ENCODE assay signal across 9 cellular contexts in genomic region chr10:70458329-70459060, GRCh38. TPM values are rescaled to one million over a fixed set of nuclear protein-coding genes. Genes with fewer than 3 reads are reported as not detected.
DNase-seq lines count a peak whose midpoint lies in the region; ATAC-seq, FAIRE-seq and TF ChIP-seq lines count a peak whose summit lies in the region.
"Had no signal": no experiment of that assay in that cellular context is flagged by ENCODE, and none has a peak within 500 bp of the region (broad histone marks: within the 10 kb centered on the region; RNA-seq: fewer than 3 reads in every experiment).

No MANE protein-coding gene starts in this region.

- H3K36me3 Mint-ChIP-seq in Calu3 (ENCODE audit: insufficient read depth, unreplicated experiment): no peaks in the 10 kb centered on the region

- ATAC-seq in GM18861 (IDR thresholded peaks at IDR 0.05; ENCODE audit: unreplicated experiment) (no peak), GM21528 (IDR thresholded peaks at IDR 0.05; ENCODE audit: low FRiP score, unreplicated experiment) (no peak)

- H3K27me3 Mint-ChIP-seq in Calu3 (ENCODE audit: unreplicated experiment): peaks cover 78% of the 10 kb centered on the region

- FAIRE-seq in RCC 7860 (lab: Jason Lieb, UNC): no peak
- no peak for FAIRE-seq in bronchial epithelial cell (lab: Jason Lieb, UNC)

- H3K4me1 Mint-ChIP-seq in Calu3 (ENCODE audit: low read depth, unreplicated experiment): no peaks in the 10 kb centered on the region

- no peaks in the 10 kb centered on the region for H3K9me3 Mint-ChIP-seq in Calu3 (ENCODE audit: low read depth, unreplicated experiment)

- intact Hi-C loops in Calu3 (cut with micrococcal nuclease; ENCODE audit: unreplicated experiment): no loop called here

- DNase-seq in Calu3 (peak; percentile 79), RCC 7860 (ENCODE audit: low spot score) (peak; percentile 70), bronchial epithelial cell (ENCODE audit: low read depth) (peak; percentile 48), kidney tubule cell (ENCODE audit: low spot score) (peak; percentile 82), GDM1 (lab: John Stamatoyannopoulos, UW) (no peak)
- peak; percentile 60 to 72 for DNase-seq in stimulated activated CD4-positive, alpha-beta T cell treated with anti-CD3 and anti-CD28 coated beads, Interleukin-2, amount 100 ng/mL, for 24 hours

- H3K36me3 ChIP-seq in bronchial epithelial cell (ENCODE audit: control insufficient read depth, insufficient read depth, low read length): no peaks in the 10 kb centered on the region

- peak overlapping the region; percentile 31 for H3K4me3 Mint-ChIP-seq in Calu3 (ENCODE audit: low read depth, unreplicated experiment)

- TF ChIP-seq CTCF in Calu3 (IDR thresholded peaks at IDR 0.05; ENCODE audit: unreplicated experiment): no peak
- TF ChIP-seq CTCF in bronchial epithelial cell (IDR thresholded peaks at IDR 0.05; ENCODE audit: insufficient read depth, low read length, severe bottlenecking): no peak

- H3K27me3 ChIP-seq in bronchial epithelial cell (ENCODE audit: control insufficient read depth, insufficient read depth, low read length): peaks cover 22% of the 10 kb centered on the region

- CTCF ChIA-PET in Calu3 (lab: Charles Lee): interaction anchor here (0.6 to 0.7 kb wide), 2 partner anchors 276 to 359 kb away, joined by 5 to 6 read pairs; no protein-coding TSS in a partner anchor

- H3K4me3 ChIP-seq in bronchial epithelial cell (ENCODE audit: low read depth, low read length): no peak overlapping the region

- H3K27ac Mint-ChIP-seq in Calu3 (ENCODE audit: unreplicated experiment): no peak overlapping the region

- no TSS peak for BruUV-seq in Calu3 (replicated peaks; lab: Mats Ljungman, UMichigan)

RNA-seq across cellular contexts. Expression of gene NODAL, which starts 17.0 kb away (rescaled TPM):
- not detected in 2 replicates for total RNA-seq in Calu3 (2022)
- total RNA-seq in bronchial epithelial cell: under 0.01 TPM in 1 of 2 replicates, not detected in the other
- total RNA-seq: mononuclear cell had no signal

RNA-seq across cellular contexts. Expression of gene PALD1, which starts 20.1 kb away (rescaled TPM):
- 0.38 and 1.5 TPM in 2 replicates for total RNA-seq in Calu3 (2022)
- total RNA-seq in bronchial epithelial cell: 0.13 TPM in 1 of 2 replicates, not detected in the other

RNA-seq across cellular contexts. Expression of gene EIF4EBP2, which starts 54.5 kb away (rescaled TPM):
- total RNA-seq in Calu3 (2022) (53.1 and 54.7 TPM in 2 replicates), bronchial epithelial cell (7.9 and 10.2 TPM in 2 replicates)
